14 cellular contexts compared by ENCODE assay signal in genomic region chr2:85272357-85272756, GRCh38. TPM values are rescaled to one million over a fixed set of nuclear protein-coding genes. Genes with fewer than 3 reads are reported as not detected.
DNase-seq lines count a peak whose midpoint lies in the region; ATAC-seq, FAIRE-seq and TF ChIP-seq lines count a peak whose summit lies in the region.
"Had no signal": no experiment of that assay in that cellular context is flagged by ENCODE, and none has a peak within 500 bp of the region (broad histone marks: within the 10 kb centered on the region; RNA-seq: fewer than 3 reads in every experiment).

No MANE protein-coding gene starts in this region.

- H3K23ac ChIP-seq in H9 (ENCODE audit: insufficient read length, low read depth, low read length), result no peak overlapping the region

- POLR2A ChIA-PET in WTC11 (lab: Charles Lee) (interaction anchor here (1.9 kb wide), 1 partner anchor 16 kb away, joined by 5 read pairs; no protein-coding TSS in a partner anchor), MCF 10A (lab: Yijun Ruan, JAX) (interaction anchor here (0.7 kb wide), 1 partner anchor 28 kb away, joined by 3 read pairs; no protein-coding TSS in a partner anchor)

- H2BK20ac ChIP-seq in H9 (ENCODE audit: low read depth, low read length, poor library complexity, severe bottlenecking), result no peak overlapping the region

- in situ Hi-C loops in transverse colon (cut with MboI; ENCODE audit: low pct_ligation_motif_present in 1 of 4, low pct_unique_long_range_greater_than_20kb in 1 of 4, low sequenced_read_pairs in 3 of 4), result no loop called here

- H3K18ac ChIP-seq in H9 (ENCODE audit: insufficient read length, low read depth, low read length), result no peak overlapping the region

- no peak overlapping the region for H2AFZ ChIP-seq in H9 (ENCODE audit: low read length)
- H2AFZ ChIP-seq: GM23248 had no signal

- H2BK15ac ChIP-seq in H9 (ENCODE audit: low read depth, low read length), result no peak overlapping the region

- WGBS in H9 (ENCODE audit: extremely low coverage, insufficient read length, low lambda C conversion rate), result no CpG with 5 or more reads among the region's 6 CpGs
- 65 to 77% methylated on average over 4 to 6 of the region's 6 CpGs for WGBS in transverse colon (ENCODE audit: low coverage in 1 of 2), 2 donors
- WGBS in body of pancreas, 2 donors, result 81 to 91% methylated on average over 6 of the region's 6 CpGs

- no TSS peak for BruUV-seq in MCF 10A (replicated peaks; lab: Mats Ljungman, UMichigan)

- CTCF ChIA-PET in WTC11 (lab: Charles Lee), result interaction anchor here (1.1 to 3.7 kb wide), 4 partner anchors 13 to 140 kb away, joined by 3 to 20 read pairs (median 8); no protein-coding TSS in a partner anchor
- CTCF ChIA-PET in MCF 10A (lab: Yijun Ruan, JAX), result interaction anchor here (0.6 to 12.6 kb wide), 7 partner anchors 15 to 1200 kb away, joined by 3 to 175 read pairs (median 4); no protein-coding TSS in a partner anchor

- H3K9me3 ChIP-seq in H9 (ENCODE audit: control insufficient read depth, low read depth, low read length) (no peaks in the 10 kb centered on the region), transverse colon (no peaks in the 10 kb centered on the region), body of pancreas (no peaks in the 10 kb centered on the region)
- H3K9me3 ChIP-seq: BLaER1 treated with 17β-estradiol and CSF1 and Interleukin-3, amounts not matched to agents 10 nM and 100 nM had no signal

- TF ChIP-seq CTCF in H9 (conservative IDR thresholded peaks at IDR 0.05), result no peak
- no peak for TF ChIP-seq CTCF in WTC11 (IDR thresholded peaks at IDR 0.05)
- no peak for TF ChIP-seq CTCF in neural crest cell (conservative IDR thresholded peaks at IDR 0.05)
- no peak for TF ChIP-seq CTCF in transverse colon (IDR thresholded peaks at IDR 0.05)
- TF ChIP-seq CTCF in body of pancreas (IDR thresholded peaks at IDR 0.05), result no peak
- TF ChIP-seq CTCF in MCF 10A (IDR thresholded peaks at IDR 0.05; ENCODE audit: unreplicated experiment), result no peak

- H4K8ac ChIP-seq in H9 (replicated peaks; ENCODE audit: insufficient read length, low read depth, low read length), result no peak overlapping the region

- H3K14ac ChIP-seq in H9 (ENCODE audit: insufficient read depth, low read length), result no peak overlapping the region

- H3K4ac ChIP-seq in H9 (ENCODE audit: low read depth, low read length), result no peak overlapping the region

- H3K36me3 ChIP-seq in transverse colon (no peaks in the 10 kb centered on the region), body of pancreas (replicated peaks in 1 of 2; ENCODE audit: insufficient read depth in 1 of 2, low read depth in 2 of 2) (no peaks in the 10 kb centered on the region)
- H3K36me3 ChIP-seq: BLaER1 treated with 17β-estradiol and CSF1 and Interleukin-3, amounts not matched to agents 10 nM and 100 nM had no signal

- no peak overlapping the region for H3K9ac ChIP-seq in H9 (ENCODE audit: extremely low read depth, insufficient read length, low read length)
- H3K9ac ChIP-seq: BLaER1 treated with 17β-estradiol and CSF1 and Interleukin-3, amounts not matched to agents 10 nM and 100 nM; GM23248 had no signal

- H3K27ac Mint-ChIP-seq in H9 (peak overlapping the region; percentile 21 to 60 (median 38); a peak in 2 of 7 replicates), WTC11 (peak overlapping the region; percentile 25), neural crest cell (ENCODE audit: unreplicated experiment) (peak overlapping the region; percentile 48), MCF 10A (ENCODE audit: low read depth, unreplicated experiment) (no peak overlapping the region)
- H3K27ac Mint-ChIP-seq: CD4-positive, CD25-positive, alpha-beta regulatory T cell had no signal

- DNase-seq in H9 (no peak), WTC11 (ENCODE audit: low spot score) (no peak), neural crest cell (ENCODE audit: low read depth, low spot score) (no peak), transverse colon (peak; percentile 23), GM19239 (ENCODE audit: insufficient read length, low spot score) (no peak), body of pancreas (no peak), NCI-H2081 treated with DMSO at 0.1 percent for 48 hours (lab: John Stamatoyannopoulos, UW) (no peak), MCF 10A (ENCODE audit: unreplicated experiment) (no peak)
- DNase-seq: ACHN; CD4-positive, CD25-positive, alpha-beta regulatory T cell; GM23248 had no signal

- no peak overlapping the region for H3K56ac ChIP-seq in H9 (ENCODE audit: insufficient read length, low read depth, low read length)

- H2AK5ac ChIP-seq in H9 (ENCODE audit: insufficient read length, low read length), result no peak overlapping the region

- no peaks in the 10 kb centered on the region for H3K23me2 ChIP-seq in H9 (ENCODE audit: insufficient read length, low read depth, low read length, poor library complexity, severe bottlenecking)

- H3K36me3 Mint-ChIP-seq in H9 (ENCODE audit: insufficient read depth in 1 of 3, low read depth in 3 of 3) (peaks cover 7 to 31% (median 10%) of the 10 kb centered on the region in 3 experiments), WTC11 (peaks cover 7% of the 10 kb centered on the region), neural crest cell (ENCODE audit: low read depth) (no peaks in the 10 kb centered on the region), MCF 10A (ENCODE audit: insufficient read depth, unreplicated experiment) (no peaks in the 10 kb centered on the region)
- H3K36me3 Mint-ChIP-seq: CD4-positive, CD25-positive, alpha-beta regulatory T cell; IgD-negative memory B cell had no signal

- ATAC-seq in WTC11 (no peak), body of pancreas (no peak)
- ATAC-seq: GM12878 had no signal

- no peak overlapping the region for H2BK5ac ChIP-seq in H9 (ENCODE audit: insufficient read length, low read length)

- no peak overlapping the region for H2BK12ac ChIP-seq in H9 (ENCODE audit: insufficient read length, low read depth, low read length)

- no peak overlapping the region for H3T11ph ChIP-seq in H9 (ENCODE audit: low read length)

- H3K9me3 Mint-ChIP-seq in H9 (no peaks in the 10 kb centered on the region), WTC11 (no peaks in the 10 kb centered on the region), neural crest cell (no peaks in the 10 kb centered on the region), MCF 10A (ENCODE audit: unreplicated experiment) (no peaks in the 10 kb centered on the region)
- H3K9me3 Mint-ChIP-seq: CD4-positive, CD25-positive, alpha-beta regulatory T cell; IgD-negative memory B cell had no signal

- no peak overlapping the region for H2BK120ac ChIP-seq in H9 (ENCODE audit: low read depth, low read length, poor library complexity, severe bottlenecking)

- H3K27me3 Mint-ChIP-seq in H9 (ENCODE audit: low read depth) (no peaks in the 10 kb centered on the region; the same call in 1 of the 2 replicates), WTC11 (ENCODE audit: low read depth) (no peaks in the 10 kb centered on the region), neural crest cell (ENCODE audit: low read depth) (no peaks in the 10 kb centered on the region), MCF 10A (ENCODE audit: insufficient read depth, unreplicated experiment) (no peaks in the 10 kb centered on the region)

- no peak overlapping the region for H4K91ac ChIP-seq in H9 (ENCODE audit: insufficient read length, low read depth, low read length)

- H3K27ac ChIP-seq in H9 (ENCODE audit: insufficient read length, low read depth, low read length) (no peak overlapping the region), transverse colon (peak overlapping the region in 1 of 4 donors; percentile 51), body of pancreas (no peak overlapping the region)
- H3K27ac ChIP-seq: BLaER1 treated with 17β-estradiol and CSF1 and Interleukin-3, amounts not matched to agents 10 nM and 100 nM; GM23248 had no signal

- H3K4me2 ChIP-seq in H9 (ENCODE audit: insufficient read depth, insufficient read length, low read length), result no peak overlapping the region
- H3K4me2 ChIP-seq: BLaER1 treated with 17β-estradiol and CSF1 and Interleukin-3, amounts not matched to agents 10 nM and 100 nM had no signal

- TF ChIP-seq POLR2A in transverse colon (IDR thresholded peaks at IDR 0.05) (no peak), body of pancreas (IDR thresholded peaks at IDR 0.05) (no peak)

- H3K79me2 ChIP-seq in H9 (ENCODE audit: insufficient read depth, low read length), result no peaks in the 10 kb centered on the region; the same call in 1 of the 2 replicates

- peaks cover 4% of the 10 kb centered on the region; the same call in 1 of the 2 replicates for H3K4me1 ChIP-seq in H9 (ENCODE audit: insufficient read depth, low read length)
- H3K4me1 ChIP-seq in transverse colon, result peaks cover 4 to 43% (median 20%) of the 10 kb centered on the region in 4 donors
- H3K4me1 ChIP-seq in body of pancreas, result peaks cover 4% of the 10 kb centered on the region
- H3K4me1 ChIP-seq: BLaER1 treated with 17β-estradiol and CSF1 and Interleukin-3, amounts not matched to agents 10 nM and 100 nM had no signal

- H3K4me3 Mint-ChIP-seq in H9 (no peak overlapping the region), WTC11 (no peak overlapping the region), neural crest cell (no peak overlapping the region), MCF 10A (ENCODE audit: unreplicated experiment) (no peak overlapping the region)
- H3K4me3 Mint-ChIP-seq: CD4-positive, CD25-positive, alpha-beta regulatory T cell; IgD-negative memory B cell had no signal

- peaks cover 8% of the 10 kb centered on the region for H3K79me1 ChIP-seq in H9 (ENCODE audit: insufficient read depth, low read depth, low read length, poor library complexity, severe bottlenecking)

- no peak overlapping the region for H3K4me3 ChIP-seq in transverse colon
- H3K4me3 ChIP-seq in body of pancreas, result no peak overlapping the region
- H3K4me3 ChIP-seq: BLaER1 treated with 17β-estradiol and CSF1 and Interleukin-3, amounts not matched to agents 10 nM and 100 nM; GM12878; GM23248 had no signal

- H4K5ac ChIP-seq in H9 (ENCODE audit: insufficient read length, low read depth, low read length), result no peak overlapping the region

- H3K4me1 Mint-ChIP-seq in H9 (peaks cover 57 to 65% of the 10 kb centered on the region in 2 experiments), WTC11 (peaks cover 76% of the 10 kb centered on the region), neural crest cell (peaks cover 32% of the 10 kb centered on the region), MCF 10A (ENCODE audit: insufficient read depth, unreplicated experiment) (no peaks in the 10 kb centered on the region)
- H3K4me1 Mint-ChIP-seq: CD4-positive, CD25-positive, alpha-beta regulatory T cell; IgD-negative memory B cell had no signal

- no peak for TF ChIP-seq EP300 in transverse colon (IDR thresholded peaks at IDR 0.05; ENCODE audit: low read depth)

- H3K27me3 ChIP-seq in H9 (ENCODE audit: insufficient read depth, low read length) (no peaks in the 10 kb centered on the region), transverse colon (no peaks in the 10 kb centered on the region), body of pancreas (no peaks in the 10 kb centered on the region)
- H3K27me3 ChIP-seq: BLaER1 treated with 17β-estradiol and CSF1 and Interleukin-3, amounts not matched to agents 10 nM and 100 nM had no signal

- no peaks in the 10 kb centered on the region for H4K20me1 ChIP-seq in H9 (ENCODE audit: control insufficient read depth, insufficient read depth, insufficient read length)
- H4K20me1 ChIP-seq: BLaER1 treated with 17β-estradiol and CSF1 and Interleukin-3, amounts not matched to agents 10 nM and 100 nM had no signal

- intact Hi-C loops in transverse colon (cut with DNase I; ENCODE audit: low total_unique reads) (no loop called here), body of pancreas (cut with DNase I) (no loop called here), MCF 10A (cut with micrococcal nuclease) (no loop called here)

- FAIRE-seq in GM19239 (lab: Jason Lieb, UNC), result no peak
- FAIRE-seq: GM12878 had no signal

RNA-seq across cellular contexts. Expression of gene TGOLN2, which starts 55.4 kb away (rescaled TPM):
- 47.7 and 47.8 TPM in 2 replicates for total RNA-seq in H9 (2021)
- total RNA-seq in WTC11 (2021), result 42.2 to 43.9 TPM (median 43.7 TPM) in 3 replicates
- 52.6 and 54.8 TPM in 2 replicates for total RNA-seq in neural crest cell
- total RNA-seq in transverse colon, result 100 to 1,000 TPM; 113 to 234 (median 232) TPM
- 10 to 100 TPM; 69.9 to 75.2 TPM for total RNA-seq in body of pancreas
- 62.9 and 65.5 TPM in 2 replicates for total RNA-seq in MCF 10A (2022)
